ENCODE assay signal across 14 cellular contexts in genomic region chr3:126960604-126960995, GRCh38. TPM values are rescaled to one million over a fixed set of nuclear protein-coding genes. Genes with fewer than 3 reads are reported as not detected.
DNase-seq lines count a peak whose midpoint lies in the region; ATAC-seq and TF ChIP-seq lines count a peak whose summit lies in the region.
"Had no signal": no experiment of that assay in that cellular context is flagged by ENCODE, and none has a peak within 500 bp of the region (broad histone marks: within the 10 kb centered on the region; RNA-seq: fewer than 3 reads in every experiment).

No MANE protein-coding gene starts in this region.

- H3K9me3 Mint-ChIP-seq in activated CD4-positive, alpha-beta memory T cell treated with anti-CD3 and anti-CD28 coated beads, Interleukin-2, amount 10 ng/mL, durations not matched to agents 7 days and 5 days = no peaks in the 10 kb centered on the region
- H3K9me3 Mint-ChIP-seq: naive thymus-derived CD4-positive, alpha-beta T cell; stimulated activated naive CD8-positive, alpha-beta T cell treated with anti-CD3 and anti-CD28 coated beads, Interleukin-15, Interleukin-2, amounts not matched to agents 100 ng/mL and 50 ng/mL, for 24 hours had no signal

- POLR2A ChIA-PET in activated CD4-positive, alpha-beta memory T cell treated with anti-CD3 and anti-CD28 coated beads, Interleukin-2, amount 10 ng/mL, durations not matched to agents 7 days and 5 days (lab: Charles Lee) = no interaction called here

- no peaks in the 10 kb centered on the region for H3K36me3 Mint-ChIP-seq in activated CD4-positive, alpha-beta memory T cell treated with anti-CD3 and anti-CD28 coated beads, Interleukin-2, amount 10 ng/mL, durations not matched to agents 7 days and 5 days (ENCODE audit: low read depth)

- no peak overlapping the region for H3K27ac Mint-ChIP-seq in activated CD4-positive, alpha-beta memory T cell treated with anti-CD3 and anti-CD28 coated beads, Interleukin-2, amount 10 ng/mL, durations not matched to agents 7 days and 5 days
- H3K27ac Mint-ChIP-seq: naive thymus-derived CD4-positive, alpha-beta T cell; stimulated activated naive CD8-positive, alpha-beta T cell treated with anti-CD3 and anti-CD28 coated beads, Interleukin-15, Interleukin-2, amounts not matched to agents 100 ng/mL and 50 ng/mL, for 24 hours had no signal

- H3K4me1 Mint-ChIP-seq in activated CD4-positive, alpha-beta memory T cell treated with anti-CD3 and anti-CD28 coated beads, Interleukin-2, amount 10 ng/mL, durations not matched to agents 7 days and 5 days = no peaks in the 10 kb centered on the region

- H3K4me3 ChIP-seq in body of pancreas = no peak overlapping the region
- no peak overlapping the region for H3K4me3 ChIP-seq in testis

- H3K9me3 ChIP-seq in body of pancreas = no peaks in the 10 kb centered on the region
- H3K9me3 ChIP-seq in testis = no peaks in the 10 kb centered on the region

- TF ChIP-seq POLR2A in body of pancreas (IDR thresholded peaks at IDR 0.05) (no peak), testis (IDR thresholded peaks at IDR 0.05) (no peak)

- ATAC-seq in body of pancreas = peak; percentile 20
- ATAC-seq: naive thymus-derived CD4-positive, alpha-beta T cell had no signal

- TF ChIP-seq CTCF in body of pancreas (IDR thresholded peaks at IDR 0.05) (no peak), testis (IDR thresholded peaks at IDR 0.05) (no peak)

- H3K4me3 Mint-ChIP-seq in activated CD4-positive, alpha-beta memory T cell treated with anti-CD3 and anti-CD28 coated beads, Interleukin-2, amount 10 ng/mL, durations not matched to agents 7 days and 5 days = no peak overlapping the region
- H3K4me3 Mint-ChIP-seq: naive thymus-derived CD4-positive, alpha-beta T cell; stimulated activated naive CD8-positive, alpha-beta T cell treated with anti-CD3 and anti-CD28 coated beads, Interleukin-15, Interleukin-2, amounts not matched to agents 100 ng/mL and 50 ng/mL, for 24 hours had no signal

- no peaks in the 10 kb centered on the region for H3K36me3 ChIP-seq in body of pancreas (replicated peaks in 1 of 2; ENCODE audit: insufficient read depth in 1 of 2, low read depth in 2 of 2)
- H3K36me3 ChIP-seq in testis (ENCODE audit: low read depth, missing control alignments) = no peaks in the 10 kb centered on the region

- intact Hi-C loops in body of pancreas (cut with DNase I) = no loop called here
- intact Hi-C loops in testis (cut with DNase I; ENCODE audit: low total_unique reads) = no loop called here

- peak; percentile 8 for DNase-seq in activated CD8-positive, alpha-beta memory T cell treated with anti-CD3 and anti-CD28 coated beads, Interleukin-2, amount 50 U/mL, for 4 hours
- DNase-seq in activated CD8-positive, alpha-beta memory T cell treated with anti-CD3 and anti-CD28 coated beads for 24 hours = no peak
- peak in 1 of 4 donors; percentile 10 for DNase-seq in body of pancreas
- peak; percentile 45 for DNase-seq in testis
- no peak for DNase-seq in NCI-H1930 (lab: John Stamatoyannopoulos, UW)
- no peak for DNase-seq in activated CD4-positive, alpha-beta memory T cell treated with anti-CD3 and anti-CD28 coated beads, Interleukin-2, amount 10 ng/mL, durations not matched to agents 7 days and 5 days
- DNase-seq in stimulated activated CD4-positive, alpha-beta T cell treated with anti-CD3 and anti-CD28 coated beads, Interleukin-4, amount 100 ng/mL, for 24 hours = no peak
- DNase-seq: DND-41; naive thymus-derived CD4-positive, alpha-beta T cell; NCI-H1048; NCI-H82; stimulated activated CD4-positive, alpha-beta T cell treated with anti-CD3 and anti-CD28 coated beads, Interleukin-2, amount 100 ng/mL, for 48 hours had no signal

- H3K27ac ChIP-seq in body of pancreas (no peak overlapping the region), layer of hippocampus (ENCODE audit: low read depth, low read length) (peak overlapping the region; percentile 32), testis (peak overlapping the region; percentile 12 to 76)

- no peaks in the 10 kb centered on the region for H3K27me3 ChIP-seq in body of pancreas
- no peaks in the 10 kb centered on the region for H3K27me3 ChIP-seq in layer of hippocampus (ENCODE audit: control insufficient read depth, insufficient read depth, low read length)
- H3K27me3 ChIP-seq in testis = no peaks in the 10 kb centered on the region

- CTCF ChIA-PET in activated CD4-positive, alpha-beta memory T cell treated with anti-CD3 and anti-CD28 coated beads, Interleukin-2, amount 10 ng/mL, durations not matched to agents 7 days and 5 days (lab: Charles Lee) = no interaction called here

- H3K27me3 Mint-ChIP-seq in activated CD4-positive, alpha-beta memory T cell treated with anti-CD3 and anti-CD28 coated beads, Interleukin-2, amount 10 ng/mL, durations not matched to agents 7 days and 5 days = no peaks in the 10 kb centered on the region
- H3K27me3 Mint-ChIP-seq: naive thymus-derived CD4-positive, alpha-beta T cell; stimulated activated naive CD8-positive, alpha-beta T cell treated with anti-CD3 and anti-CD28 coated beads, Interleukin-15, Interleukin-2, amounts not matched to agents 100 ng/mL and 50 ng/mL, for 24 hours had no signal

- H3K4me1 ChIP-seq in body of pancreas (peaks cover 16% of the 10 kb centered on the region), testis (peaks cover 26% of the 10 kb centered on the region)

- WGBS in body of pancreas, 2 donors = 80 to 82% methylated on average over 16 to 17 of the region's 17 CpGs
- WGBS in testis, 2 donors = 62 to 65% methylated on average over 17 of the region's 17 CpGs

RNA-seq across cellular contexts. Expression of gene PLXNA1, which starts 22.3 kb away (rescaled TPM):
- total RNA-seq in body of pancreas (10 to 100 TPM; 13.2 to 25.1 TPM), testis (10 to 100 TPM; 65.8 to 79.7 TPM)
- polyA plus RNA-seq in testis (ENCODE audit: insufficient read depth, low read depth, low replicate concordance) = 29.3 TPM
- total RNA-seq in activated CD4-positive, alpha-beta memory T cell treated with anti-CD3 and anti-CD28 coated beads, Interleukin-2, amount 10 ng/mL, durations not matched to agents 7 days and 5 days = 1 to 10 TPM; 6.5 to 7.4 TPM

Comparison
In these comparisons a context has a peak if more than half of its experiments do, and no peak if none do; other contexts are left out.
1. DNase-seq: peak in activated CD8-positive, alpha-beta memory T cell treated with anti-CD3 and anti-CD28 coated beads, Interleukin-2, amount 50 U/mL, for 4 hours (single experiment) and testis (single experiment); none in activated CD8-positive, alpha-beta memory T cell treated with anti-CD3 and anti-CD28 coated beads for 24 hours (single experiment), NCI-H1930 (0 of 2), activated CD4-positive, alpha-beta memory T cell treated with anti-CD3 and anti-CD28 coated beads, Interleukin-2, amount 10 ng/mL, durations not matched to agents 7 days and 5 days (single experiment) and stimulated activated CD4-positive, alpha-beta T cell treated with anti-CD3 and anti-CD28 coated beads, Interleukin-4, amount 100 ng/mL, for 24 hours (single experiment).
2. H3K27ac ChIP-seq: peak in layer of hippocampus (single experiment) and testis (2 of 2); none in body of pancreas (0 of 4).